ENCODE assay signal across 22 cellular contexts in the genomic region with DNA sequence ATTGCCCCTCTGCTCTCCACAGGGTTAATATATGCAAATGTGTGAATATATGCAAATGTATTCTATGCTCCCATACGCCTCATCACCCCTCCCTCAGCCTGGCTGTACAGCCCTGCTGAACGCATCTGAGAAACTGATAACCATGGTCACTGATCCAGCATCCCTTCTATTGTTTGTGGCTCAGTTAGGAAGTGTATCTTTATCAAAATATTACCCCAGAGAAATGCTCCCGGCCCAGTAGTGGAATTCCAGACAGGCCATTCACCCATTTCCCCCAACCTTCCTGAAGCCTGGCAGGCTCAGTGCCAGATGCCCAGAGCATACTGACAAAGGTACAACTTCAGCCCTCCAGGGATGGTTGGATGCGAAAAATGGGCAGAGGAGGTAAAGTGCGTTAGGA.
DNase-seq lines count a peak whose midpoint lies in the region; ATAC-seq, FAIRE-seq and TF ChIP-seq lines count a peak whose summit lies in the region.
"Had no signal": no experiment of that assay in that cellular context is flagged by ENCODE, and none has a peak within 500 bp of the region (broad histone marks: within the 10 kb centered on the region; RNA-seq: fewer than 3 reads in every experiment).

No MANE protein-coding gene starts in this region.

- no peaks in the 10 kb centered on the region for H3K79me2 ChIP-seq in endothelial cell of umbilical vein (ENCODE audit: control insufficient read depth, insufficient read depth, low read length)

- no peaks in the 10 kb centered on the region for H3K9me1 ChIP-seq in endothelial cell of umbilical vein (replicated peaks; ENCODE audit: control insufficient read depth, extremely low read depth, insufficient read depth, low read length)

- ATAC-seq in left cardiac atrium (no peak), heart right ventricle (no peak), HG03457 (IDR thresholded peaks at IDR 0.05; ENCODE audit: unreplicated experiment) (no peak)

- H3K9ac ChIP-seq in endothelial cell of umbilical vein (replicated peaks; ENCODE audit: extremely low read depth, insufficient read depth, low read length) = no peak overlapping the region
- H3K9ac ChIP-seq: GM23248 had no signal

- intact Hi-C loops in left cardiac atrium (cut with DNase I) = no loop called here
- intact Hi-C loops in heart right ventricle (cut with DNase I) = loop anchor here in 2 of 10 donors (10.0 kb wide), 3 partner anchors 118 to 578 kb away; no protein-coding TSS in a partner anchor
- intact Hi-C loops in endothelial cell of umbilical vein (cut with micrococcal nuclease) = loop anchor here (2.0 kb wide), 1 partner anchor 48 kb away; no protein-coding TSS in a partner anchor
- intact Hi-C loops in breast epithelium (cut with DNase I; ENCODE audit: low total_unique reads) = loop anchor here (10.0 kb wide), 1 partner anchor 578 kb away; no protein-coding TSS in a partner anchor

- H3K4me3 Mint-ChIP-seq in nephron progenitor cell = no peak overlapping the region
- H3K4me3 Mint-ChIP-seq: CD14-positive monocyte, H9 had no signal

- H4K20me1 ChIP-seq in endothelial cell of umbilical vein (replicated peaks; ENCODE audit: control insufficient read depth, extremely low read depth, insufficient read depth, low read length) = no peaks in the 10 kb centered on the region

- TF ChIP-seq POLR2A in endothelial cell of umbilical vein (IDR thresholded peaks at IDR 0.05; ENCODE audit: low read depth, low read length) = no peak
- no peak for TF ChIP-seq POLR2A in breast epithelium (IDR thresholded peaks at IDR 0.05)

- dilution Hi-C loops in endothelial cell of umbilical vein (cut with MboI; ENCODE audit: extremely low pct_ligation_motif_present, low sequenced_read_pairs) = no loop called here

- BruUV-seq in endothelial cell of umbilical vein (replicated peaks; lab: Mats Ljungman, UMichigan) = no TSS peak

- H3K36me3 ChIP-seq in heart right ventricle (peaks cover 0 to 88% (median 13%) of the 10 kb centered on the region in 9 donors), endothelial cell of umbilical vein (ENCODE audit: control insufficient read depth in 2 of 2, extremely low read depth in 1 of 2, insufficient read depth in 2 of 2, low read length in 2 of 2) (peaks cover 0 to 39% of the 10 kb centered on the region in 2 experiments), SJCRH30 (peaks cover 8% of the 10 kb centered on the region; the same call in 1 of the 2 replicates), breast epithelium (no peaks in the 10 kb centered on the region)
- H3K36me3 ChIP-seq: BE2C had no signal

- POLR2A ChIA-PET in endothelial cell of umbilical vein (lab: Charles Lee) = no interaction called here

- H3K4me3 ChIP-seq in heart right ventricle = no peak overlapping the region
- H3K4me3 ChIP-seq in endothelial cell of umbilical vein (replicated peaks in 1 of 3; ENCODE audit: insufficient read depth in 1 of 3, low read depth in 1 of 3, low read length in 3 of 3) = no peak overlapping the region
- H3K4me3 ChIP-seq in SJCRH30 = no peak overlapping the region
- no peak overlapping the region for H3K4me3 ChIP-seq in breast epithelium
- H3K4me3 ChIP-seq: GM23248 had no signal

- 72% methylated on average over 5 of the region's 5 CpGs for WGBS in heart right ventricle, 2 donors

- H3K9me3 Mint-ChIP-seq in nephron progenitor cell = no peaks in the 10 kb centered on the region
- H3K9me3 Mint-ChIP-seq: CD14-positive monocyte, H9 had no signal

- H3K36me3 Mint-ChIP-seq in nephron progenitor cell (ENCODE audit: low read depth) = no peaks in the 10 kb centered on the region

- TF ChIP-seq CTCF in heart right ventricle (IDR thresholded peaks at IDR 0.05) (no peak), endothelial cell of umbilical vein (IDR thresholded peaks at IDR 0.05; ENCODE audit: extremely low read depth in 1 of 2, insufficient read depth in 1 of 2, low read depth in 1 of 2, low read length in 2 of 2) (no peak), nephron progenitor cell (IDR thresholded peaks at IDR 0.05) (no peak), breast epithelium (IDR thresholded peaks at IDR 0.05) (no peak)

- peaks cover 51% of the 10 kb centered on the region for H3K4me1 Mint-ChIP-seq in nephron progenitor cell
- H3K4me1 Mint-ChIP-seq: CD14-positive monocyte had no signal

- H3K27ac Mint-ChIP-seq in nephron progenitor cell = peak overlapping the region; percentile 24
- H3K27ac Mint-ChIP-seq: H9 had no signal

- peak; percentile 88 for FAIRE-seq in endothelial cell of umbilical vein (lab: Jason Lieb, UNC)

- H3K4me2 ChIP-seq in endothelial cell of umbilical vein (ENCODE audit: insufficient read depth, low read length) = no peak overlapping the region

- H3K27me3 Mint-ChIP-seq in nephron progenitor cell (ENCODE audit: low read depth, poor library complexity) = peaks cover 18% of the 10 kb centered on the region

- DNase-seq in left cardiac atrium (peak; percentile 13), heart right ventricle (no peak), endothelial cell of umbilical vein (ENCODE audit: low read depth, low spot score) (peak; percentile 54), nephron progenitor cell (no peak), SJCRH30 (no peak), DMS114 treated with DMSO at 0.1 percent for 48 hours (lab: John Stamatoyannopoulos, UW; ENCODE audit: unreplicated experiment) (no peak), breast epithelium (ENCODE audit: low spot score in 2 of 2) (no peak)
- DNase-seq: BE2C, Calu3, GM23248, NCI-H1092 treated with DMSO at 0.1 percent for 48 hours, NCI-H1436, NCI-H187, NCI-H2171 treated with DMSO at 0.1 percent for 48 hours, NCI-H446, NCI-H524 treated with DMSO at 0.1 percent for 48 hours, RPMI8226 had no signal

- H3K4me1 ChIP-seq in heart right ventricle (no peaks in the 10 kb centered on the region), endothelial cell of umbilical vein (ENCODE audit: control insufficient read depth, extremely low read depth, insufficient read depth, low read length) (peaks cover 10% of the 10 kb centered on the region), SJCRH30 (no peaks in the 10 kb centered on the region), breast epithelium (no peaks in the 10 kb centered on the region)
- H3K4me1 ChIP-seq: BE2C had no signal

- H3K27ac ChIP-seq in heart right ventricle = no peak overlapping the region
- no peak overlapping the region for H3K27ac ChIP-seq in endothelial cell of umbilical vein (ENCODE audit: insufficient read depth, low read depth, low read length)
- no peak overlapping the region for H3K27ac ChIP-seq in SJCRH30
- H3K27ac ChIP-seq in breast epithelium = no peak overlapping the region
- H3K27ac ChIP-seq: 22Rv1, GM23248, HL-60 had no signal

- CTCF ChIA-PET in endothelial cell of umbilical vein (lab: Charles Lee) = interaction anchor here (1.0 to 1.9 kb wide), 5 partner anchors 11 to 257 kb away, joined by 3 to 8 read pairs (median 4); no protein-coding TSS in a partner anchor

- H3K27me3 ChIP-seq in heart right ventricle = no peaks in the 10 kb centered on the region
- no peaks in the 10 kb centered on the region for H3K27me3 ChIP-seq in endothelial cell of umbilical vein (ENCODE audit: control insufficient read depth in 2 of 2, insufficient read depth in 2 of 2, low read length in 2 of 2)
- H3K27me3 ChIP-seq in SJCRH30 = no peaks in the 10 kb centered on the region
- H3K27me3 ChIP-seq in breast epithelium = no peaks in the 10 kb centered on the region
- H3K27me3 ChIP-seq: BE2C had no signal

- H2AFZ ChIP-seq in endothelial cell of umbilical vein (ENCODE audit: low read depth, low read length) = no peak overlapping the region
- H2AFZ ChIP-seq: GM23248 had no signal

- H3K9me3 ChIP-seq in heart right ventricle = no peaks in the 10 kb centered on the region
- no peaks in the 10 kb centered on the region for H3K9me3 ChIP-seq in endothelial cell of umbilical vein (replicated peaks; ENCODE audit: control insufficient read depth, insufficient read depth, low read length)
- H3K9me3 ChIP-seq in SJCRH30 (replicated peaks) = no peaks in the 10 kb centered on the region
- H3K9me3 ChIP-seq in breast epithelium = no peaks in the 10 kb centered on the region
- H3K9me3 ChIP-seq: BE2C had no signal

TF ChIP-seq in endothelial cell of umbilical vein, 7 proteins besides CTCF, POLR2A, EP300 and RAD21:
- TF ChIP-seq, protein P1, sequence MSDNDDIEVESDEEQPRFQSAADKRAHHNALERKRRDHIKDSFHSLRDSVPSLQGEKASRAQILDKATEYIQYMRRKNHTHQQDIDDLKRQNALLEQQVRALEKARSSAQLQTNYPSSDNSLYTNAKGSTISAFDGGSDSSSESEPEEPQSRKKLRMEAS (IDR thresholded peaks at IDR 0.05; ENCODE audit: insufficient read depth, insufficient read length) = no peak
- no peak for TF ChIP-seq MYC (IDR thresholded peaks at IDR 0.05; ENCODE audit: low read depth, low read length)

Comparison
In these comparisons a context has a peak if more than half of its experiments do, and no peak if none do; other contexts are left out.
1. DNase-seq: peak in left cardiac atrium (single experiment) and endothelial cell of umbilical vein (single experiment); none in heart right ventricle (0 of 2), nephron progenitor cell (single experiment), SJCRH30 (0 of 2), DMS114 treated with DMSO at 0.1 percent for 48 hours (single experiment) and breast epithelium (0 of 2).
2. intact Hi-C loops: an anchor here in endothelial cell of umbilical vein (2.0 kb wide) and breast epithelium (10.0 kb wide); none called in left cardiac atrium.